Comparison of ENCODE assay signal across 8 cellular contexts in the genomic region with DNA sequence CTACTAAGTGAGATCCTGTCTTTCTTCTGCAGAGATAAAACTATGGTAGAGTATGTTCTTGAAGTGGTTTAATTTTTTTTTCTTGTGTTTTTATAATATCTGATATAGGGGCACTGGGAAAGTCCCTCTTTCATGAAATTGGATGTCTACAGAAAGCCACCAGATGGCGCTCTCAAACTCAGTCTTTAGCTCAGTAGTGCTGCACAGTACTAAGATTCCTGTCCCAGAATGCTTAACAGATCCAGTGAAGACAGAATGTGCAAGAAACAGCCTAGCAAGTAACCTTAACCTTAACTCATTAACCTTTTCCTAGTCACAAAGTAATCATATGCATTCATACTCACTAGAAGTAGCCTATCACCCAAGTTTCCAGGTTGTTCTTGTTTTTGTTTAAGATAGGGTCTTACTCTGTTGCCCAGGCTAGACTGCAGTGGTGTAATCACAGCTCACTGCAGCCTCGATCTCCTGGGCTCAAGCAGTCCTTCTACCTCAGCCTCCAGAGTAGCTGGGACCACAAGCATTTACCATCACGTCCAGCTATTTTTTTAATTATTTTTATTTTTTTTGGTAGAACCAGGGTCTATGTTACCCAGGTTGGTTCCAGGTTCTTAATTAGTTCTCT. TPM values are rescaled to one million over a fixed set of nuclear protein-coding genes. Genes with fewer than 3 reads are reported as not detected.
A peak's percentile ranks its signal among the peaks of the same experiment; 100 is the strongest.
DNase-seq lines count a peak whose midpoint lies in the region; ATAC-seq, FAIRE-seq and TF ChIP-seq lines count a peak whose summit lies in the region.

No MANE protein-coding gene starts in this region.

- FAIRE-seq in GM19239 (lab: Jason Lieb, UNC): peak; percentile 86
- peak; percentile 92 for FAIRE-seq in pancreas (lab: Jason Lieb, UNC)

- H3K4me1 Mint-ChIP-seq in CD14-positive monocyte: peaks cover 6% of the 10 kb centered on the region

- TF ChIP-seq POLR2A in upper lobe of left lung (IDR thresholded peaks at IDR 0.05): no peak

- no peak overlapping the region for H3K4me3 ChIP-seq in LNCaP clone FGC (ENCODE audit: low read depth, low read length)
- no peak overlapping the region for H3K4me3 ChIP-seq in pancreas
- H3K4me3 ChIP-seq in upper lobe of left lung: no peak overlapping the region

- WGBS in pancreas, 2 donors: 28 to 30% methylated on average over 3 of the region's 3 CpGs
- WGBS in upper lobe of left lung, 2 donors: 42 to 56% methylated on average over 3 of the region's 3 CpGs

- H3K4me1 ChIP-seq in foreskin keratinocyte: no peaks in the 10 kb centered on the region
- H3K4me1 ChIP-seq in pancreas: no peaks in the 10 kb centered on the region
- no peaks in the 10 kb centered on the region for H3K4me1 ChIP-seq in upper lobe of left lung

- H3K4me3 Mint-ChIP-seq in CD14-positive monocyte: no peak overlapping the region

- H3K27ac ChIP-seq in foreskin keratinocyte (no peak overlapping the region), pancreas (no peak overlapping the region), upper lobe of left lung (no peak overlapping the region)

- peaks cover 35 to 48% of the 10 kb centered on the region in 2 donors for H3K36me3 Mint-ChIP-seq in CD14-positive monocyte

- intact Hi-C loops in CD14-positive monocyte (cut with micrococcal nuclease) (loop anchor here (2.0 kb wide), 1 partner anchor 58 kb away; a partner anchor contains a TSS), pancreas (cut with DNase I) (loop anchor here in 2 of 3 donors (5.0 to 10.0 kb wide), 2 partner anchors 58 to 60 kb away; a partner anchor contains a TSS)

- TF ChIP-seq EP300 in upper lobe of left lung (IDR thresholded peaks at IDR 0.05): no peak

- DNase-seq in CD14-positive monocyte (ENCODE audit: low spot score) (peak; percentile 47), GM19239 (ENCODE audit: insufficient read length, low spot score) (peak; percentile 42), LNCaP clone FGC (ENCODE audit: low read depth) (peak; percentile 50), SHP77 (lab: John Stamatoyannopoulos, UW) (peak; percentile 1 to 28), foreskin keratinocyte (peak; percentile 29 to 47), pancreas (peak in 4 of 6 donors; percentile 23 to 58 (median 48)), upper lobe of left lung (peak in 1 of 2 donors; percentile 66)
- peak; percentile 38 for DNase-seq in activated T-helper 9 cell treated with anti-CD3 and anti-CD28 coated beads, Interleukin-2, amount 50 U/mL, for 16 hours (ENCODE audit: low read depth)

- H3K27me3 ChIP-seq in foreskin keratinocyte (no peaks in the 10 kb centered on the region), pancreas (no peaks in the 10 kb centered on the region), upper lobe of left lung (no peaks in the 10 kb centered on the region)

- H3K9me3 ChIP-seq in pancreas (no peaks in the 10 kb centered on the region), upper lobe of left lung (no peaks in the 10 kb centered on the region)

- peaks cover 0 to 1% (median 0%) of the 10 kb centered on the region in 3 donors for H3K27me3 Mint-ChIP-seq in CD14-positive monocyte (ENCODE audit: low read depth in 3 of 3)

- H3K36me3 ChIP-seq in pancreas (peaks cover 0 to 14% (median 0%) of the 10 kb centered on the region in 3 donors), upper lobe of left lung (peaks cover 0 to 14% (median 0%) of the 10 kb centered on the region in 4 donors)

- no peaks in the 10 kb centered on the region for H3K9me3 Mint-ChIP-seq in CD14-positive monocyte

- TF ChIP-seq CTCF in CD14-positive monocyte (IDR thresholded peaks at IDR 0.05) (peak; percentile 91), LNCaP clone FGC (IDR thresholded peaks at IDR 0.05; ENCODE audit: control insufficient read depth, extremely low read depth, insufficient read depth) (peak; percentile 71), foreskin keratinocyte (conservative IDR thresholded peaks at IDR 0.05) (peak; percentile 83), pancreas (IDR thresholded peaks at IDR 0.05) (peak; percentile 44 to 77 (median 68)), upper lobe of left lung (IDR thresholded peaks at IDR 0.05) (peak; percentile 63 to 79 (median 74))

- H3K27ac Mint-ChIP-seq in CD14-positive monocyte: no peak overlapping the region

- ATAC-seq in foreskin keratinocyte: peak; percentile 72
- ATAC-seq in pancreas: peak; percentile 87 to 97 (median 96)
- peak; percentile 80 to 85 for ATAC-seq in upper lobe of left lung (ENCODE audit: low FRiP score in 2 of 2)

RNA-seq across cellular contexts. Expression of a gene that starts 56.7 kb away (rescaled TPM):
- 10 to 100 TPM; 15.6 to 21.8 TPM for polyA plus RNA-seq in CD14-positive monocyte
- total RNA-seq in foreskin keratinocyte: 27.9 and 28.0 TPM in 2 replicates
- 8.3 and 9.9 TPM in 2 replicates for polyA plus RNA-seq in foreskin keratinocyte
- total RNA-seq in pancreas: 10 to 100 TPM; 16.8 to 30.3 (median 23.6) TPM
- 1 to 10 TPM; 8.2 to 9.0 TPM for polyA plus RNA-seq in pancreas
- 10 to 100 TPM; 12.4 to 38.4 (median 27.1) TPM for total RNA-seq in upper lobe of left lung
